Comparison of ENCODE assay signal across 1 cellular context in the genomic region with DNA sequence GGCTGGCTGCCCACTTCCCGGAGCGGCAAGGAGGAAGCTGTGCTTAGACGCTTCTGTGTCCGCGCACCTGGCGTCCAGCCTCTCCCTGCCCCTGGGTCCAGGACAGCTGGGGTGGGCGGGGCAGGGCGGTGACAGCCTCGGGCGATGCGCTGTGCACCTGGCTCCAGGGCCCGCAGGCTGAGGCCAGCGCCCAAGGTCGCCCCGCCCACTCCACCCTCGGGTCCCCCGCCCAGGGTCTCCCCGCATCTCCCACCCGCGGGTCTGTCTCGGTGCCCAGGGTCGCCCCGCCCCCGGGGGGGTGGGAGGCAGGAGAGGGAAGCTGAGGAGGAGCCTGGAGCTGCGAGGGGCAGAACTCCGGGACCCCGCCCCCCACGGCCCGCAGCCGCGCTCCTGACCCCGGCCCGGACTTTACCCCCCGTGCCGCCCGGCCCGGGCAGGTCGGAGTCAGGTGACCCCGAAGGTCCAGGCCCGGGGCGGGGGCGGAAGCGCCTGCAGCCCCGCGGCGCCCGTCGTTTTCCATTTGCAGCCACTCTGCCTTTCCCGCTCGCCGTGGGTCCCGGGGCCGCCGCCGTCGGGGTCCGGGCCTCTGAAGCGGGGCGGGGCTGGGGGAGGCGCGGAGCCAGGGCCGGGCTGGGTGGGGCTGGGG.
TF ChIP-seq lines count a peak whose summit lies in the region.

A gene with protein sequence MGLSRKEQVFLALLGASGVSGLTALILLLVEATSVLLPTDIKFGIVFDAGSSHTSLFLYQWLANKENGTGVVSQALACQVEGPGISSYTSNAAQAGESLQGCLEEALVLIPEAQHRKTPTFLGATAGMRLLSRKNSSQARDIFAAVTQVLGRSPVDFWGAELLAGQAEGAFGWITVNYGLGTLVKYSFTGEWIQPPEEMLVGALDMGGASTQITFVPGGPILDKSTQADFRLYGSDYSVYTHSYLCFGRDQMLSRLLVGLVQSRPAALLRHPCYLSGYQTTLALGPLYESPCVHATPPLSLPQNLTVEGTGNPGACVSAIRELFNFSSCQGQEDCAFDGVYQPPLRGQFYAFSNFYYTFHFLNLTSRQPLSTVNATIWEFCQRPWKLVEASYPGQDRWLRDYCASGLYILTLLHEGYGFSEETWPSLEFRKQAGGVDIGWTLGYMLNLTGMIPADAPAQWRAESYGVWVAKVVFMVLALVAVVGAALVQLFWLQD (minus strand): TSS at position 69 of the 646 bp plus-strand sequence. CDS start 3,072 bp downstream, outside the sequence.

TF ChIP-seq in endothelial cell of umbilical vein, 7 proteins besides CTCF, POLR2A, EP300 and RAD21:
- no peak for TF ChIP-seq POLR2AphosphoS5 (IDR thresholded peaks at IDR 0.05; ENCODE audit: insufficient read depth, low read depth, low read length)
- TF ChIP-seq MYC (IDR thresholded peaks at IDR 0.05; ENCODE audit: low read depth, low read length): no peak
- TF ChIP-seq JUN (IDR thresholded peaks at IDR 0.05; ENCODE audit: borderline replicate concordance, insufficient read depth, insufficient read length, low read depth): no peak
- TF ChIP-seq, protein P1, sequence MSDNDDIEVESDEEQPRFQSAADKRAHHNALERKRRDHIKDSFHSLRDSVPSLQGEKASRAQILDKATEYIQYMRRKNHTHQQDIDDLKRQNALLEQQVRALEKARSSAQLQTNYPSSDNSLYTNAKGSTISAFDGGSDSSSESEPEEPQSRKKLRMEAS (IDR thresholded peaks at IDR 0.05; ENCODE audit: insufficient read depth, insufficient read length): no peak
- TF ChIP-seq GATA2 (IDR thresholded peaks at IDR 0.05; ENCODE audit: insufficient read depth, insufficient read length, low read depth, low read length): no peak
- no peak for TF ChIP-seq FOS (IDR thresholded peaks at IDR 0.05; ENCODE audit: borderline replicate concordance, insufficient read depth, low read length)
- no peak for TF ChIP-seq EZH2 (IDR thresholded peaks at IDR 0.05; ENCODE audit: borderline replicate concordance, low read depth, low read length, severe bottlenecking)
